In genomic region chr19:4742717-4743646, GRCh38 we compare ENCODE assay signal across 13 cellular contexts. TPM values are rescaled to one million over a fixed set of nuclear protein-coding genes. Genes with fewer than 3 reads are reported as not detected.
DNase-seq lines count a peak whose midpoint lies in the region; ATAC-seq and TF ChIP-seq lines count a peak whose summit lies in the region.
"Had no signal": no experiment of that assay in that cellular context is flagged by ENCODE, and none has a peak within 500 bp of the region (broad histone marks: within the 10 kb centered on the region; RNA-seq: fewer than 3 reads in every experiment).

No MANE protein-coding gene starts in this region.

- peak overlapping the region; percentile 57 to 96 (median 88) for H3K27ac ChIP-seq in adrenal gland
- H3K27ac ChIP-seq in colonic mucosa, result no peak overlapping the region
- H3K27ac ChIP-seq: C4-2B, upper lobe of left lung had no signal

- ATAC-seq in HG03280 (IDR thresholded peaks at IDR 0.05; ENCODE audit: unreplicated experiment) (no peak), HG02763 (IDR thresholded peaks at IDR 0.05; ENCODE audit: unreplicated experiment) (no peak)

- H3K9me3 ChIP-seq in adrenal gland (replicated peaks in 1 of 3), result no peaks in the 10 kb centered on the region
- no peaks in the 10 kb centered on the region for H3K9me3 ChIP-seq in colonic mucosa
- H3K9me3 ChIP-seq: upper lobe of left lung had no signal

- H3K4me3 Mint-ChIP-seq in nephron progenitor cell, result no peak overlapping the region

- WGBS in adrenal gland, 4 donors, result 17 to 23% (median 19%) methylated on average over 10 to 12 of the region's 12 CpGs

- H3K36me3 ChIP-seq in adrenal gland (replicated peaks in 1 of 2), result no peaks in the 10 kb centered on the region
- H3K36me3 ChIP-seq in colonic mucosa, result no peaks in the 10 kb centered on the region
- H3K36me3 ChIP-seq: upper lobe of left lung had no signal

- peak; percentile 0 to 66 for TF ChIP-seq POLR2A in adrenal gland (IDR thresholded peaks at IDR 0.05)

- peaks cover 49% of the 10 kb centered on the region for H3K27me3 Mint-ChIP-seq in nephron progenitor cell (ENCODE audit: low read depth, poor library complexity)

- DNase-seq in DMS79 treated with DMSO at 0.1 percent for 48 hours (lab: John Stamatoyannopoulos, UW), result peak; percentile 81
- DNase-seq in NCI-H2081 (lab: John Stamatoyannopoulos, UW), result peak; percentile 94 to 97
- peak; percentile 66 to 91 (median 82) for DNase-seq in adrenal gland
- DNase-seq in nephron progenitor cell, result peak; percentile 26
- DNase-seq in CD1c-positive myeloid dendritic cell (ENCODE audit: extremely low spot score), result no peak
- no peak for DNase-seq in colonic mucosa
- DNase-seq: activated CD8-positive, alpha-beta memory T cell treated with anti-CD3 and anti-CD28 coated beads, Interleukin-2, amount 50 U/mL, for 4 hours; Karpas-422; T-helper 9 cell; upper lobe of left lung had no signal

- H3K4me3 ChIP-seq in adrenal gland (no peak overlapping the region), colonic mucosa (no peak overlapping the region)
- H3K4me3 ChIP-seq: upper lobe of left lung had no signal

- H3K9me3 Mint-ChIP-seq in nephron progenitor cell, result no peaks in the 10 kb centered on the region

- no peak overlapping the region for H3K9ac ChIP-seq in colonic mucosa (ENCODE audit: low read depth in 2 of 2, low read length in 2 of 2)

- H3K27ac Mint-ChIP-seq in nephron progenitor cell, result peak overlapping the region; percentile 6

- H3K4me1 ChIP-seq in adrenal gland (replicated peaks in 1 of 2) (peaks cover 31 to 40% of the 10 kb centered on the region in 2 donors), colonic mucosa (no peaks in the 10 kb centered on the region)

- H3K4me1 Mint-ChIP-seq in nephron progenitor cell, result peaks cover 20% of the 10 kb centered on the region

- H3K27me3 ChIP-seq in adrenal gland (no peaks in the 10 kb centered on the region), colonic mucosa (no peaks in the 10 kb centered on the region)
- H3K27me3 ChIP-seq: upper lobe of left lung had no signal

- TF ChIP-seq CTCF in adrenal gland (IDR thresholded peaks at IDR 0.05), result no peak
- TF ChIP-seq CTCF in nephron progenitor cell (IDR thresholded peaks at IDR 0.05), result no peak
- no peak for TF ChIP-seq CTCF in colonic mucosa (IDR thresholded peaks at IDR 0.05)

- no peaks in the 10 kb centered on the region for H3K36me3 Mint-ChIP-seq in nephron progenitor cell (ENCODE audit: low read depth)

- intact Hi-C loops in adrenal gland (cut with DNase I) (no loop called here), colonic mucosa (cut with DNase I) (no loop called here)

RNA-seq across cellular contexts. Expression of gene DPP9, which starts 19.3 kb away (rescaled TPM):
- 100 to 1,000 TPM in 1 of 8 donors, 10 to 100 TPM in 7; 35.2 to 117 (median 50.9) TPM for total RNA-seq in adrenal gland
- polyA plus RNA-seq in adrenal gland, result 10 to 100 TPM; 14.6 to 56.3 (median 32.1) TPM
- 100 to 1,000 TPM in 1 of 2 donors, 10 to 100 TPM in 1; 56.3 to 100 TPM for total RNA-seq in colonic mucosa

RNA-seq across cellular contexts. Expression of gene FEM1A, which starts 48.6 kb away (rescaled TPM):
- 10 to 100 TPM; 11.0 to 25.8 (median 18.1) TPM for total RNA-seq in adrenal gland
- 1 to 10 TPM; 3.6 to 5.9 (median 4.3) TPM for polyA plus RNA-seq in adrenal gland
- total RNA-seq in colonic mucosa, result 10 to 100 TPM; 10.4 to 13.3 TPM

Comparison
In these comparisons a context has a peak if more than half of its experiments do, and no peak if none do; other contexts are left out.
1. DNase-seq: peak in DMS79 treated with DMSO at 0.1 percent for 48 hours (single experiment), NCI-H2081 (2 of 2), adrenal gland (7 of 7) and nephron progenitor cell (single experiment); none in CD1c-positive myeloid dendritic cell (single experiment) and colonic mucosa (single experiment).